ENCODE assay signal across 25 cellular contexts in genomic region chr3:38283810-38284775, GRCh38. TPM values are rescaled to one million over a fixed set of nuclear protein-coding genes. Genes with fewer than 3 reads are reported as not detected.
DNase-seq lines count a peak whose midpoint lies in the region; TF ChIP-seq lines count a peak whose summit lies in the region.
"Had no signal": no experiment of that assay in that cellular context is flagged by ENCODE, and none has a peak within 500 bp of the region (broad histone marks: within the 10 kb centered on the region; RNA-seq: fewer than 3 reads in every experiment).

No MANE protein-coding gene starts in this region.

- CTCF ChIA-PET in A673 (lab: Charles Lee) = no interaction called here

- no TSS peak for BruUV-seq in A673 (replicated peaks; lab: Mats Ljungman, UMichigan)

- intact Hi-C loops in A673 (cut with micrococcal nuclease; ENCODE audit: unreplicated experiment) = loop anchor here (10.0 kb wide), 1 partner anchor 169 kb away; no protein-coding TSS in a partner anchor
- intact Hi-C loops in lower leg skin (cut with DNase I; ENCODE audit: low total_unique reads) = no loop called here

- no peak for TF ChIP-seq POLR2A in lower leg skin (IDR thresholded peaks at IDR 0.05)

- H3K4me3 ChIP-seq in A673 (ENCODE audit: low read depth, low read length, poor library complexity, severe bottlenecking) (no peak overlapping the region), cardiac fibroblast (replicated peaks in 1 of 2; ENCODE audit: low read depth in 2 of 2, low read length in 2 of 2) (no peak overlapping the region), lower leg skin (ENCODE audit: low read depth, poor library complexity, severe bottlenecking) (no peak overlapping the region)
- H3K4me3 ChIP-seq in effector memory CD4-positive, alpha-beta T cell (ENCODE audit: insufficient read depth, low read depth, low read length, poor library complexity, severe bottlenecking) = no peak overlapping the region
- H3K4me3 ChIP-seq: smooth muscle cell, uterus had no signal

- H3K4me1 ChIP-seq in A673 (ENCODE audit: insufficient read depth, low read length, poor library complexity, severe bottlenecking) = no peaks in the 10 kb centered on the region
- no peaks in the 10 kb centered on the region for H3K4me1 ChIP-seq in effector memory CD4-positive, alpha-beta T cell (ENCODE audit: control insufficient read depth, insufficient read depth, low read length, poor library complexity, severe bottlenecking)
- H3K4me1 ChIP-seq: uterus had no signal

- DNase-seq in A673 (ENCODE audit: low spot score) (peak; percentile 3), HCEC 1CT (peak; percentile 23), cardiac fibroblast (ENCODE audit: low read depth in 2 of 2) (peak; percentile 54 to 77), lower leg skin (ENCODE audit: low spot score in 2 of 2) (peak; percentile 24 to 83), NCI-H524 (lab: John Stamatoyannopoulos, UW) (no peak), inferior parietal cortex (ENCODE audit: extremely low spot score) (no peak), NCI-H345 (lab: John Stamatoyannopoulos, UW) (no peak)
- DNase-seq in effector memory CD4-positive, alpha-beta T cell = no peak
- DNase-seq: 8988T; activated CD4-positive, alpha-beta T cell treated with anti-CD3 and anti-CD28 coated beads, Interleukin-2, amount 10 ng/mL, durations not matched to agents 24 days and 14 days; activated gamma-delta T cell; amygdala; CD4-positive, alpha-beta T cell; foreskin melanocyte; hypothalamus; kidney; naive thymus-derived CD4-positive, alpha-beta T cell; NCI-H1105; NCI-H69; stimulated activated CD4-positive, alpha-beta T cell treated with anti-CD3 and anti-CD28 coated beads, Interleukin-4, amount 100 ng/mL, for 24 hours; T-cell; uterus had no signal

- no peaks in the 10 kb centered on the region for H3K9me3 ChIP-seq in A673 (ENCODE audit: low read depth, low read length, poor library complexity, severe bottlenecking)
- H3K9me3 ChIP-seq in effector memory CD4-positive, alpha-beta T cell (ENCODE audit: control insufficient read depth, low read length) = no peaks in the 10 kb centered on the region
- H3K9me3 ChIP-seq: uterus had no signal

- H3K27me3 ChIP-seq in A673 (replicated peaks; ENCODE audit: insufficient read depth, low read depth, low read length, poor library complexity) = no peaks in the 10 kb centered on the region
- H3K27me3 ChIP-seq in effector memory CD4-positive, alpha-beta T cell (replicated peaks; ENCODE audit: control insufficient read depth, insufficient read depth, low read length, poor library complexity, severe bottlenecking) = no peaks in the 10 kb centered on the region
- H3K27me3 ChIP-seq: uterus had no signal

- TF ChIP-seq CTCF in A673 (conservative IDR thresholded peaks at IDR 0.05; ENCODE audit: low read depth, low read length) (no peak), cardiac fibroblast (IDR thresholded peaks at IDR 0.05; ENCODE audit: low read depth, low read length) (no peak), lower leg skin (IDR thresholded peaks at IDR 0.05) (no peak)

- no peaks in the 10 kb centered on the region for H3K36me3 ChIP-seq in A673 (ENCODE audit: insufficient read depth, low read length, poor library complexity, severe bottlenecking)
- H3K36me3 ChIP-seq in effector memory CD4-positive, alpha-beta T cell (ENCODE audit: control insufficient read depth, insufficient read depth, low read length) = no peaks in the 10 kb centered on the region
- H3K36me3 ChIP-seq: uterus had no signal

- H3K27ac ChIP-seq in A673 (ENCODE audit: low read depth, low read length, poor library complexity, severe bottlenecking) = no peak overlapping the region
- no peak overlapping the region for H3K27ac ChIP-seq in effector memory CD4-positive, alpha-beta T cell (ENCODE audit: insufficient read depth, low read length, poor library complexity, severe bottlenecking)
- H3K27ac ChIP-seq: uterus had no signal

- WGBS in lower leg skin, 2 donors = 49 to 66% methylated on average over 16 of the region's 16 CpGs

- POLR2A ChIA-PET in A673 (lab: Charles Lee; ENCODE audit: low non-redundant PET) = no interaction called here

RNA-seq across cellular contexts. Expression of gene SLC22A14, which starts 2.0 kb away (rescaled TPM):
- total RNA-seq in A673 (2021) (0.22 and 0.26 TPM in 2 replicates), lower leg skin (under 1 TPM in 2 of 4 donors, not detected in 2; 0.10 to 0.45 TPM)
- total RNA-seq: activated CD4-positive, alpha-beta T cell treated with anti-CD3 and anti-CD28 coated beads, Interleukin-2, amount 10 ng/mL, durations not matched to agents 24 days and 14 days; LHCN-M2; Right ventricle myocardium inferior had no signal

RNA-seq across cellular contexts. Expression of gene SLC22A13, which starts 18.5 kb away (rescaled TPM):
- total RNA-seq in A673 (2021) = 0.66 and 1.1 TPM in 2 replicates
- total RNA-seq in lower leg skin = under 1 TPM in 2 of 4 donors, not detected in 2; 0.13 to 0.17 TPM
- total RNA-seq: Right ventricle myocardium inferior had no signal

Comparison
In these comparisons a context has a peak if more than half of its experiments do, and no peak if none do; other contexts are left out.
1. DNase-seq: peak in A673 (single experiment), HCEC 1CT (single experiment), cardiac fibroblast (2 of 2) and lower leg skin (2 of 2); none in NCI-H524 (0 of 2), effector memory CD4-positive, alpha-beta T cell (0 of 3), inferior parietal cortex (single experiment) and NCI-H345 (single experiment).